In the genomic region with DNA sequence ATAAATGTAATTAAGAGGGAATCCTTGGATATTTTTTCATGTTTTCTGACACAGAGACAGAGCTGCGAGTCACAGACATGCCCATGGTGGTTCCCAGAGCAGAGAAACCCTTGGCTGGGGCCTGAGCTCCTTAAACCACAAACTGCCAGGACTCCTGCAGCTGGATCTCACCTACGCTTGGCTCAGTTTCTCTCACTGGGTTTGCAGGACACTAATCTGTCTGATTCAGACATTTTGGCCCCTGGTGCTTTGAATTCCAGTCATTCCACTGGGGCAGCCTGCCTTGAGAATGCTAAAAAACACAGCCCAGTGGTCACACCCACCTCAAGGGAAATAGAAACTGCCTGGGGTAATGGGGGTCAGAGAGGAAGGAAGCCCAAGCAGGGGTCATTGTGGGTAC, we compare ENCODE assay signal across 1 cellular context.
TF ChIP-seq lines count a peak whose summit lies in the region.

No MANE protein-coding gene starts in this region.

TF ChIP-seq in GM23338, 12 proteins besides CTCF, POLR2A, EP300 and RAD21 (continued from another document):
- TF ChIP-seq, protein P1, sequence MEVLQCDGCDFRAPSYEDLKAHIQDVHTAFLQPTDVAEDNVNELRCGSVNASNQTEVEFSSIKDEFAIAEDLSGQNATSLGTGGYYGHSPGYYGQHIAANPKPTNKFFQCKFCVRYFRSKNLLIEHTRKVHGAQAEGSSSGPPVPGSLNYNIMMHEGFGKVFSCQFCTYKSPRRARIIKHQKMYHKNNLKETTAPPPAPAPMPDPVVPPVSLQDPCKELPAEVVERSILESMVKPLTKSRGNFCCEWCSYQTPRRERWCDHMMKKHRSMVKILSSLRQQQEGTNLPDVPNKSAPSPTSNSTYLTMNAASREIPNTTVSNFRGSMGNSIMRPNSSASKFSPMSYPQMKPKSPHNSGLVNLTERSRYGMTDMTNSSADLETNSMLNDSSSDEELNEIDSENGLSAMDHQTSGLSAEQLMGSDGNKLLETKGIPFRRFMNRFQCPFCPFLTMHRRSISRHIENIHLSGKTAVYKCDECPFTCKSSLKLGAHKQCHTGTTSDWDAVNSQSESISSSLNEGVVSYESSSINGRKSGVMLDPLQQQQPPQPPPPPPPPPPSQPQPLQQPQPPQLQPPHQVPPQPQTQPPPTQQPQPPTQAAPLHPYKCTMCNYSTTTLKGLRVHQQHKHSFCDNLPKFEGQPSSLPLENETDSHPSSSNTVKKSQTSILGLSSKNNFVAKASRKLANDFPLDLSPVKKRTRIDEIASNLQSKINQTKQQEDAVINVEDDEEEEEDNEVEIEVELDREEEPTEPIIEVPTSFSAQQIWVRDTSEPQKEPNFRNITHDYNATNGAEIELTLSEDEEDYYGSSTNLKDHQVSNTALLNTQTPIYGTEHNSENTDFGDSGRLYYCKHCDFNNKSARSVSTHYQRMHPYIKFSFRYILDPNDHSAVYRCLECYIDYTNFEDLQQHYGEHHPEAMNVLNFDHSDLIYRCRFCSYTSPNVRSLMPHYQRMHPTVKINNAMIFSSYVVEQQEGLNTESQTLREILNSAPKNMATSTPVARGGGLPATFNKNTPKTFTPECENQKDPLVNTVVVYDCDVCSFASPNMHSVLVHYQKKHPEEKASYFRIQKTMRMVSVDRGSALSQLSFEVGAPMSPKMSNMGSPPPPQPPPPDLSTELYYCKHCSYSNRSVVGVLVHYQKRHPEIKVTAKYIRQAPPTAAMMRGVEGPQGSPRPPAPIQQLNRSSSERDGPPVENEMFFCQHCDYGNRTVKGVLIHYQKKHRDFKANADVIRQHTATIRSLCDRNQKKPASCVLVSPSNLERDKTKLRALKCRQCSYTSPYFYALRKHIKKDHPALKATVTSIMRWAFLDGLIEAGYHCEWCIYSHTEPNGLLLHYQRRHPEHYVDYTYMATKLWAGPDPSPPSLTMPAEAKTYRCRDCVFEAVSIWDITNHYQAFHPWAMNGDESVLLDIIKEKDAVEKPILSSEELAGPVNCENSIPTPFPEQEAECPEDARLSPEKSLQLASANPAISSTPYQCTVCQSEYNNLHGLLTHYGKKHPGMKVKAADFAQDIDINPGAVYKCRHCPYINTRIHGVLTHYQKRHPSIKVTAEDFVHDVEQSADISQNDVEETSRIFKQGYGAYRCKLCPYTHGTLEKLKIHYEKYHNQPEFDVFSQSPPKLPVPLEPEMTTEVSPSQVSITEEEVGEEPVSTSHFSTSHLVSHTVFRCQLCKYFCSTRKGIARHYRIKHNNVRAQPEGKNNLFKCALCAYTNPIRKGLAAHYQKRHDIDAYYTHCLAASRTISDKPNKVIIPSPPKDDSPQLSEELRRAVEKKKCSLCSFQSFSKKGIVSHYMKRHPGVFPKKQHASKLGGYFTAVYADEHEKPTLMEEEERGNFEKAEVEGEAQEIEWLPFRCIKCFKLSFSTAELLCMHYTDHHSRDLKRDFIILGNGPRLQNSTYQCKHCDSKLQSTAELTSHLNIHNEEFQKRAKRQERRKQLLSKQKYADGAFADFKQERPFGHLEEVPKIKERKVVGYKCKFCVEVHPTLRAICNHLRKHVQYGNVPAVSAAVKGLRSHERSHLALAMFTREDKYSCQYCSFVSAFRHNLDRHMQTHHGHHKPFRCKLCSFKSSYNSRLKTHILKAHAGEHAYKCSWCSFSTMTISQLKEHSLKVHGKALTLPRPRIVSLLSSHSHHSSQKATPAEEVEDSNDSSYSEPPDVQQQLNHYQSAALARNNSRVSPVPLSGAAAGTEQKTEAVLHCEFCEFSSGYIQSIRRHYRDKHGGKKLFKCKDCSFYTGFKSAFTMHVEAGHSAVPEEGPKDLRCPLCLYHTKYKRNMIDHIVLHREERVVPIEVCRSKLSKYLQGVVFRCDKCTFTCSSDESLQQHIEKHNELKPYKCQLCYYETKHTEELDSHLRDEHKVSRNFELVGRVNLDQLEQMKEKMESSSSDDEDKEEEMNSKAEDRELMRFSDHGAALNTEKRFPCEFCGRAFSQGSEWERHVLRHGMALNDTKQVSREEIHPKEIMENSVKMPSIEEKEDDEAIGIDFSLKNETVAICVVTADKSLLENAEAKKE (CRISPR knock-in tag; IDR thresholded peaks at IDR 0.05) = no peak
TF ChIP-seq in GM23338: peak in this region for 0.
